In the genomic region with DNA sequence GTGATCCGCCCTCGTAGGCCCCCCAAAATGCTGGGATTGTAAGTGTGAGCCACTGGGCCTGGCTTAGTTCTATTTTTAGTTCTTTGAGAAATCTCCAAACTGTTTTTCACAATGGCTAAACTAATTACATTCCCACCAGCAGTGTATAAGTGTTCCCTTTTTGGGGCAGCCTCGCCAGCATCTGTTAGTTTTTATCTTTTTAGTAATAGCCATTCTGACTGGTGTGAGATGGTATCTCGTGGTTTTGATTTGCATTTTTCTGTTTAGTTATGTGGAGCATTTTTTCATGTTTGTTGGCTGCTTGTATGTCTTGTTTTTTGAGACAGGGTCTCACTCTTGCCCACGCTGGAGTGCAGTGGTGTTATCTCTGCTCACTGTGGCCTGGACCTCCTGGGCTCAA, we compare ENCODE assay signal across 17 cellular contexts. TPM values are rescaled to one million over a fixed set of nuclear protein-coding genes. Genes with fewer than 3 reads are reported as not detected.
DNase-seq lines count a peak whose midpoint lies in the region; ATAC-seq and TF ChIP-seq lines count a peak whose summit lies in the region.
"Had no signal": no experiment of that assay in that cellular context is flagged by ENCODE, and none has a peak within 500 bp of the region (broad histone marks: within the 10 kb centered on the region; RNA-seq: fewer than 3 reads in every experiment).

No MANE protein-coding gene starts in this region.

- H3K36me3 ChIP-seq in KOPT-K1 (ENCODE audit: insufficient read depth, low read length) (peaks cover 19% of the 10 kb centered on the region), neutrophil (no peaks in the 10 kb centered on the region), H7 (replicated peaks; ENCODE audit: control insufficient read depth, insufficient read depth, low read length) (no peaks in the 10 kb centered on the region)
- H3K36me3 ChIP-seq: HAP-1, lower lobe of right lung, vagina had no signal

- peak overlapping the region; percentile 14 for H3K27ac Mint-ChIP-seq in activated T-cell treated with anti-CD3 and anti-CD28 coated beads, Interleukin-2, amount 50 U/mL, for 24 hours
- H3K27ac Mint-ChIP-seq in central memory CD8-positive, alpha-beta T cell (ENCODE audit: low read depth): peak overlapping the region; percentile 65

- H3K9me3 Mint-ChIP-seq in activated T-cell treated with anti-CD3 and anti-CD28 coated beads, Interleukin-2, amount 50 U/mL, for 24 hours: no peaks in the 10 kb centered on the region
- no peaks in the 10 kb centered on the region for H3K9me3 Mint-ChIP-seq in central memory CD8-positive, alpha-beta T cell

- peaks cover 74% of the 10 kb centered on the region for H3K4me1 Mint-ChIP-seq in activated T-cell treated with anti-CD3 and anti-CD28 coated beads, Interleukin-2, amount 50 U/mL, for 24 hours (ENCODE audit: low read depth)
- H3K4me1 Mint-ChIP-seq in central memory CD8-positive, alpha-beta T cell: peaks cover 66% of the 10 kb centered on the region

- H3K36me3 Mint-ChIP-seq in activated T-cell treated with anti-CD3 and anti-CD28 coated beads, Interleukin-2, amount 50 U/mL, for 24 hours (ENCODE audit: low read depth): peaks cover 13% of the 10 kb centered on the region
- peaks cover 9% of the 10 kb centered on the region for H3K36me3 Mint-ChIP-seq in central memory CD8-positive, alpha-beta T cell (ENCODE audit: insufficient read depth)

- no peaks in the 10 kb centered on the region for H3K27me3 ChIP-seq in neutrophil
- H3K27me3 ChIP-seq in H7 (ENCODE audit: control insufficient read depth, insufficient read depth, low read length): no peaks in the 10 kb centered on the region
- H3K27me3 ChIP-seq: vagina had no signal

- ATAC-seq in central memory CD8-positive, alpha-beta T cell (replicated peaks; ENCODE audit: extremely low read depth, poor library complexity, severe bottlenecking): no peak
- ATAC-seq in GM18870 (IDR thresholded peaks at IDR 0.05; ENCODE audit: unreplicated experiment): no peak
- ATAC-seq: lower lobe of right lung, PC-3 had no signal

- H3K4me1 ChIP-seq in neutrophil (ENCODE audit: control insufficient read depth in 1 of 2, insufficient read depth in 1 of 2, low read depth in 1 of 2, low read length in 1 of 2): peaks cover 52 to 62% of the 10 kb centered on the region in 2 experiments
- H3K4me1 ChIP-seq: HAP-1 had no signal

- H3K4me3 ChIP-seq in neutrophil (ENCODE audit: low read depth in 1 of 2, low read length in 1 of 2) (no peak overlapping the region), H7 (ENCODE audit: insufficient read depth, low read depth, low read length) (no peak overlapping the region)
- H3K4me3 ChIP-seq: HAP-1, lower lobe of right lung, vagina had no signal

- H3K4me3 Mint-ChIP-seq in activated T-cell treated with anti-CD3 and anti-CD28 coated beads, Interleukin-2, amount 50 U/mL, for 24 hours: no peak overlapping the region
- no peak overlapping the region for H3K4me3 Mint-ChIP-seq in central memory CD8-positive, alpha-beta T cell

- H3K9me3 ChIP-seq in KOPT-K1 (ENCODE audit: insufficient read depth, low read length, poor library complexity, severe bottlenecking) (no peaks in the 10 kb centered on the region), neutrophil (no peaks in the 10 kb centered on the region)
- H3K9me3 ChIP-seq: HAP-1, lower lobe of right lung, vagina had no signal

- peak overlapping the region; percentile 60 for H3K27ac ChIP-seq in KOPT-K1 (ENCODE audit: low read depth, low read length, poor library complexity, severe bottlenecking)
- H3K27ac ChIP-seq in neutrophil: peak overlapping the region; percentile 85
- H3K27ac ChIP-seq: lower lobe of right lung, vagina had no signal

- DNase-seq in activated T-cell treated with anti-CD3 and anti-CD28 coated beads, Interleukin-2, amount 50 U/mL, for 24 hours: no peak
- no peak for DNase-seq in activated T-cell treated with anti-CD3 and anti-CD28 coated beads, Interleukin-2, amount 50 U/mL, for 1 hour
- no peak for DNase-seq in central memory CD8-positive, alpha-beta T cell (ENCODE audit: low spot score in 2 of 2)
- DNase-seq in DMS153 (lab: John Stamatoyannopoulos, UW) (no peak), H7 (no peak)
- DNase-seq: activated CD4-positive, alpha-beta T cell treated with anti-CD3 and anti-CD28 coated beads, Interleukin-2, amount 50 U/mL, for 48 hours; aorta; CD4-positive, alpha-beta memory T cell; cortex of kidney; lower lobe of right lung; NCI-H1092 treated with DMSO at 0.1 percent for 48 hours; PC-3 had no signal

- no peaks in the 10 kb centered on the region for H3K27me3 Mint-ChIP-seq in activated T-cell treated with anti-CD3 and anti-CD28 coated beads, Interleukin-2, amount 50 U/mL, for 24 hours
- H3K27me3 Mint-ChIP-seq in central memory CD8-positive, alpha-beta T cell: no peaks in the 10 kb centered on the region
- H3K27me3 Mint-ChIP-seq: CD4-positive, alpha-beta memory T cell had no signal

- no peak for TF ChIP-seq CTCF in neutrophil (IDR thresholded peaks at IDR 0.05)

RNA-seq across cellular contexts. Expression of gene CNOT6, which starts 28.2 kb away (rescaled TPM):
- 11.2 and 17.4 TPM in 2 replicates for total RNA-seq in H7 (2014; rRNA removed; shearing (Covaris generic))
